ENCODE assay signal across 17 cellular contexts in genomic region chr15:90617171-90617570, GRCh38.
DNase-seq lines count a peak whose midpoint lies in the region; ATAC-seq and TF ChIP-seq lines count a peak whose summit lies in the region.
"Had no signal": no experiment of that assay in that cellular context is flagged by ENCODE, and none has a peak within 500 bp of the region (broad histone marks: within the 10 kb centered on the region; RNA-seq: fewer than 3 reads in every experiment).

No MANE protein-coding gene starts in this region.

- H3K79me2 ChIP-seq in smooth muscle cell (ENCODE audit: low read depth), result no peaks in the 10 kb centered on the region

- in situ Hi-C loops in IMR-90 (cut with MboI; ENCODE audit: low sequenced_read_pairs), result no loop called here

- peak overlapping the region; percentile 17 for H3K27ac Mint-ChIP-seq in activated CD4-positive, alpha-beta T cell treated with anti-CD3 and anti-CD28 coated beads for 36 hours
- no peak overlapping the region for H3K27ac Mint-ChIP-seq in endothelial cell (ENCODE audit: unreplicated experiment)

- H3K36me3 ChIP-seq in IMR-90 (ENCODE audit: control insufficient read depth, insufficient read depth, low read length), result peaks cover 50% of the 10 kb centered on the region
- no peaks in the 10 kb centered on the region for H3K36me3 ChIP-seq in smooth muscle cell (ENCODE audit: low read depth)
- H3K36me3 ChIP-seq in tibial nerve, result peaks cover 0 to 61% (median 0%) of the 10 kb centered on the region in 3 donors

- peaks cover 0 to 8% of the 10 kb centered on the region in 2 experiments; a peak in 3 of 4 replicates for H3K79me1 ChIP-seq in IMR-90 (ENCODE audit: low read depth in 1 of 2, low read length in 2 of 2)

- ATAC-seq in activated CD4-positive, alpha-beta T cell treated with anti-CD3 and anti-CD28 coated beads for 36 hours, result peak; percentile 71
- ATAC-seq in IMR-90 (ENCODE audit: low read depth) (peak; percentile 37; the same call in 1 of the 2 replicates), GM21381 (IDR thresholded peaks at IDR 0.05; ENCODE audit: unreplicated experiment) (no peak)
- ATAC-seq: left colon had no signal

- no peak for TF ChIP-seq EP300 in tibial nerve (IDR thresholded peaks at IDR 0.05)

- CTCF ChIA-PET in activated CD4-positive, alpha-beta T cell treated with anti-CD3 and anti-CD28 coated beads for 36 hours (lab: Charles Lee), result interaction anchor here (1.3 kb wide), 1 partner anchor 316 kb away, joined by 3 read pairs; no protein-coding TSS in a partner anchor
- CTCF ChIA-PET in IMR-90 (lab: Yijun Ruan, JAX), result no interaction called here

- H3K4me2 ChIP-seq in IMR-90 (ENCODE audit: low read depth, low read length), result no peak overlapping the region
- peak overlapping the region; percentile 37 for H3K4me2 ChIP-seq in smooth muscle cell

- no peaks in the 10 kb centered on the region for H3K27me3 Mint-ChIP-seq in activated CD4-positive, alpha-beta T cell treated with anti-CD3 and anti-CD28 coated beads for 36 hours
- no peaks in the 10 kb centered on the region for H3K27me3 Mint-ChIP-seq in endothelial cell (ENCODE audit: unreplicated experiment)
- H3K27me3 Mint-ChIP-seq: CD4-positive, alpha-beta T cell had no signal

- no peak overlapping the region for H3K4me3 Mint-ChIP-seq in activated CD4-positive, alpha-beta T cell treated with anti-CD3 and anti-CD28 coated beads for 36 hours
- H3K4me3 Mint-ChIP-seq in endothelial cell (ENCODE audit: unreplicated experiment), result peak overlapping the region; percentile 33
- H3K4me3 Mint-ChIP-seq: CD4-positive, alpha-beta T cell had no signal

- no peak overlapping the region for H2BK120ac ChIP-seq in IMR-90 (ENCODE audit: low read depth, low read length)

- no peak overlapping the region for H2BK15ac ChIP-seq in IMR-90 (ENCODE audit: low read depth, low read length)

- no peak overlapping the region for H3K18ac ChIP-seq in IMR-90 (ENCODE audit: low read depth, low read length)

- H3K27ac ChIP-seq in IMR-90 (ENCODE audit: insufficient read depth, low read length) (no peak overlapping the region), smooth muscle cell (ENCODE audit: low read depth) (peak overlapping the region; percentile 81), tibial nerve (peak overlapping the region in 2 of 4 donors; percentile 18 to 66)
- H3K27ac ChIP-seq: 22Rv1 had no signal

- H3K27me3 ChIP-seq in IMR-90 (ENCODE audit: control insufficient read depth, insufficient read depth, low read length) (no peaks in the 10 kb centered on the region), smooth muscle cell (ENCODE audit: low read depth) (no peaks in the 10 kb centered on the region), tibial nerve (no peaks in the 10 kb centered on the region)

- no peak overlapping the region for H2BK20ac ChIP-seq in IMR-90 (ENCODE audit: low read depth, low read length)

- no peaks in the 10 kb centered on the region for H3K9me3 Mint-ChIP-seq in activated CD4-positive, alpha-beta T cell treated with anti-CD3 and anti-CD28 coated beads for 36 hours (ENCODE audit: low read depth)
- no peaks in the 10 kb centered on the region for H3K9me3 Mint-ChIP-seq in endothelial cell (ENCODE audit: unreplicated experiment)
- H3K9me3 Mint-ChIP-seq: CD4-positive, alpha-beta T cell had no signal

- H3K4me1 ChIP-seq in IMR-90 (ENCODE audit: control insufficient read depth, insufficient read depth, low read length), result peaks cover 3% of the 10 kb centered on the region
- H3K4me1 ChIP-seq in smooth muscle cell (ENCODE audit: low read depth), result no peaks in the 10 kb centered on the region
- H3K4me1 ChIP-seq in tibial nerve, result peaks cover 0 to 10% (median 0%) of the 10 kb centered on the region in 4 donors

- TF ChIP-seq CTCF in IMR-90 (conservative IDR thresholded peaks at IDR 0.05; ENCODE audit: low read depth, low read length) (no peak), endothelial cell (IDR thresholded peaks at IDR 0.05; ENCODE audit: unreplicated experiment) (no peak), smooth muscle cell (IDR thresholded peaks at IDR 0.05; ENCODE audit: borderline replicate concordance, insufficient read depth, poor library complexity, severe bottlenecking) (no peak), tibial nerve (IDR thresholded peaks at IDR 0.05) (no peak)

- no peaks in the 10 kb centered on the region for H3F3A ChIP-seq in smooth muscle cell (ENCODE audit: low read depth)

- 0 out of 2 replicates have a peak, but pooled peaks cover 2% of the 10 kb centered on the region for H3K9me1 ChIP-seq in IMR-90 (ENCODE audit: insufficient read depth, low read length)

- H3K9me3 ChIP-seq in IMR-90 (ENCODE audit: control insufficient read depth, insufficient read depth, low read length), result no peaks in the 10 kb centered on the region
- H3K9me3 ChIP-seq in smooth muscle cell (replicated peaks; ENCODE audit: low read depth), result no peaks in the 10 kb centered on the region
- H3K9me3 ChIP-seq in tibial nerve, result no peaks in the 10 kb centered on the region

- H3K4ac ChIP-seq in IMR-90 (ENCODE audit: low read depth, low read length), result no peak overlapping the region; the same call in 1 of the 2 replicates

- no peak overlapping the region for H3K56ac ChIP-seq in IMR-90 (ENCODE audit: extremely low read depth, insufficient read depth, low read length)

- DNase-seq in activated CD4-positive, alpha-beta T cell treated with anti-CD3 and anti-CD28 coated beads for 36 hours, result no peak
- no peak for DNase-seq in activated CD4-positive, alpha-beta T cell treated with anti-CD3 and anti-CD28 coated beads for 1 hour
- DNase-seq in IMR-90 (peak; percentile 53), endothelial cell (ENCODE audit: low spot score) (no peak), smooth muscle cell (lab: John Stamatoyannopoulos, UW; ENCODE audit: unreplicated experiment) (no peak), tibial nerve (ENCODE audit: low spot score in 2 of 2) (no peak)
- no peak for DNase-seq in stimulated activated CD8-positive, alpha-beta memory T cell treated with anti-CD3 and anti-CD28 coated beads, Interleukin-4, amount 100 ng/mL, for 48 hours
- DNase-seq: CD4-positive, alpha-beta T cell; left colon; midbrain; NCI-H1092; NCI-H526 treated with DMSO at 0.1 percent for 48 hours; right cardiac atrium; stimulated activated CD4-positive, alpha-beta T cell treated with anti-CD3 and anti-CD28 coated beads, Interleukin-2, amount 100 ng/mL, for 24 hours; trophoblast cell had no signal

- intact Hi-C loops in activated CD4-positive, alpha-beta T cell treated with anti-CD3 and anti-CD28 coated beads for 36 hours (cut with DNase I, micrococcal nuclease), result loop anchor here in 1 of 2 experiments (5.0 kb wide), 1 partner anchor 85 kb away; no protein-coding TSS in a partner anchor
- intact Hi-C loops in IMR-90 (cut with micrococcal nuclease), result loop anchor here (10.0 kb wide), 1 partner anchor 292 kb away; no protein-coding TSS in a partner anchor

- TF ChIP-seq POLR2A in IMR-90 (IDR thresholded peaks at IDR 0.05; ENCODE audit: low read depth, low read length) (no peak), tibial nerve (IDR thresholded peaks at IDR 0.05) (no peak)

- dilution Hi-C loops in IMR-90 (cut with HindIII; ENCODE audit: low sequenced_read_pairs, unreplicated experiment), result no loop called here

- H3K23ac ChIP-seq in IMR-90 (ENCODE audit: low read depth, low read length), result no peak overlapping the region

- H4K91ac ChIP-seq in IMR-90 (ENCODE audit: insufficient read depth, low read depth, low read length), result no peak overlapping the region

- no peak overlapping the region for H2AFZ ChIP-seq in IMR-90 (replicated peaks; ENCODE audit: low read length, poor library complexity)
- no peak overlapping the region for H2AFZ ChIP-seq in smooth muscle cell (ENCODE audit: low read depth)

- BruUV-seq in IMR-90 (replicated peaks; lab: Mats Ljungman, UMichigan), result no TSS peak

- H3K4me3 ChIP-seq in IMR-90 (ENCODE audit: insufficient read depth, low read depth, low read length), result no peak overlapping the region
- H3K4me3 ChIP-seq in smooth muscle cell, result no peak overlapping the region
- no peak overlapping the region for H3K4me3 ChIP-seq in tibial nerve

- POLR2A ChIA-PET in activated CD4-positive, alpha-beta T cell treated with anti-CD3 and anti-CD28 coated beads for 36 hours (lab: Charles Lee), result no interaction called here
- POLR2A ChIA-PET in IMR-90 (lab: Charles Lee; ENCODE audit: unreplicated experiment), result no interaction called here

- peak overlapping the region; percentile 28 for H2AK9ac ChIP-seq in IMR-90 (replicated peaks; ENCODE audit: low read depth, low read length, poor library complexity)

- no peak overlapping the region for H2BK5ac ChIP-seq in IMR-90 (ENCODE audit: low read depth, low read length, poor library complexity, severe bottlenecking)

- H2AK5ac ChIP-seq in IMR-90 (ENCODE audit: low read depth, low read length), result no peak overlapping the region

- peaks cover 35% of the 10 kb centered on the region for H3K36me3 Mint-ChIP-seq in activated CD4-positive, alpha-beta T cell treated with anti-CD3 and anti-CD28 coated beads for 36 hours (ENCODE audit: low read depth)
- peaks cover 7% of the 10 kb centered on the region for H3K36me3 Mint-ChIP-seq in endothelial cell (ENCODE audit: low read depth, unreplicated experiment)

- no peak for TF ChIP-seq RAD21 in IMR-90 (IDR thresholded peaks at IDR 0.05; ENCODE audit: low read length)

- no peak overlapping the region for H4K5ac ChIP-seq in IMR-90 (ENCODE audit: low read depth, low read length)

- WGBS in IMR-90 (ENCODE audit: extremely low coverage in 2 of 2, insufficient read length in 1 of 2), 2 experiments, result no CpG with 5 or more reads among the region's 5 CpGs
- WGBS in smooth muscle cell (ENCODE audit: low lambda C conversion rate), result 47% methylated on average over 5 of the region's 5 CpGs
- WGBS in tibial nerve, 2 donors, result 73 to 81% methylated on average over 5 of the region's 5 CpGs

- H3K9ac ChIP-seq in IMR-90 (ENCODE audit: low read depth, low read length), result no peak overlapping the region
- peak overlapping the region; percentile 41 for H3K9ac ChIP-seq in smooth muscle cell (ENCODE audit: low read depth)

- no peaks in the 10 kb centered on the region for H4K20me1 ChIP-seq in IMR-90 (ENCODE audit: insufficient read depth, low read length)
- no peaks in the 10 kb centered on the region for H4K20me1 ChIP-seq in smooth muscle cell (ENCODE audit: low read depth)

- no peak overlapping the region for H4K8ac ChIP-seq in IMR-90 (ENCODE audit: low read depth in 2 of 2, low read length in 2 of 2)

- peak overlapping the region; percentile 40; the same call in 1 of the 2 replicates for H3K14ac ChIP-seq in IMR-90 (replicated peaks; ENCODE audit: low read depth, low read length)

- peaks cover 50% of the 10 kb centered on the region for H3K4me1 Mint-ChIP-seq in activated CD4-positive, alpha-beta T cell treated with anti-CD3 and anti-CD28 coated beads for 36 hours
- peaks cover 15% of the 10 kb centered on the region for H3K4me1 Mint-ChIP-seq in endothelial cell (ENCODE audit: unreplicated experiment)

TF ChIP-seq in IMR-90, 13 proteins besides CTCF, POLR2A, EP300 and RAD21 (continues in another document):
- no peak for TF ChIP-seq RCOR1 (IDR thresholded peaks at IDR 0.05; ENCODE audit: insufficient replicate concordance, low read length)
- no peak for TF ChIP-seq SMC3 (IDR thresholded peaks at IDR 0.05; ENCODE audit: low read depth, low read length)
